Comparison of ENCODE assay signal across 20 cellular contexts in the genomic region with DNA sequence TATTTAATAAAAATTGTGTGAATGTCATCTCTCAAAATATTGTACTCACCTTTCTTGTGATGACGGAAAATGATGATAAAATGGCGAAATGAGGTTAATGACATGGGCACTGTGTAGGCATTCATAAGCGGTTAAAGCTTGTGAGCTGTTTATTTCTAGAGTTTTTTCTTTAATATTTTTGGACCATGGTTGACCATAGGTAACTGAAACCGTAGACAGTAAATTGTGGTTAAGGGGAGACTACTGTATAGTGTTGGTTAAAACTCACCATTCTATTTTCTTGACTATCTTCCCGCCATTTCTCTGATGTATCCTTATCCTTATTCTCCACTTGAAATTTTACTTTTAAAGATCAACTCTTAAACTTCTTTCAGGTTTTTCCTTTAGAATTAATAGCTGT.
"Had no signal": no experiment of that assay in that cellular context is flagged by ENCODE, and none has a peak within 500 bp of the region (broad histone marks: within the 10 kb centered on the region; RNA-seq: fewer than 3 reads in every experiment).

No MANE protein-coding gene starts in this region.

- H3K36me3 ChIP-seq: breast epithelium, transverse colon, uterus had no signal

- H3K27me3 Mint-ChIP-seq: activated T-helper 17 cell treated with anti-CD3 and anti-CD28 coated beads, Interleukin-2, amount 50 U/mL, for 72 hours; progenitor cell of endocrine pancreas; stimulated activated naive CD8-positive, alpha-beta T cell treated with anti-CD3 and anti-CD28 coated beads, Interleukin-15, Interleukin-2, amounts not matched to agents 100 ng/mL and 50 ng/mL, for 24 hours had no signal

- H3K27ac ChIP-seq: ascending aorta, breast epithelium, coronary artery, gastrocnemius medialis, left ventricle myocardium inferior, transverse colon, uterus, WERI-Rb-1 had no signal

- H3K4me1 ChIP-seq: breast epithelium, uterus had no signal

- ATAC-seq: esophagus mucosa, gastrocnemius medialis, heart left ventricle had no signal

- H3K4me1 Mint-ChIP-seq: neural crest cell had no signal

- H3K4me3 ChIP-seq: ascending aorta, breast epithelium, coronary artery, gastrocnemius medialis, heart left ventricle, left ventricle myocardium inferior, transverse colon, uterus had no signal

- H3K9me3 ChIP-seq: ascending aorta, breast epithelium, gastrocnemius medialis, heart left ventricle, left ventricle myocardium inferior, transverse colon, uterus had no signal

- H3K9me3 Mint-ChIP-seq: activated T-helper 17 cell treated with anti-CD3 and anti-CD28 coated beads, Interleukin-2, amount 50 U/mL, for 72 hours; neural crest cell; stimulated activated naive CD8-positive, alpha-beta T cell treated with anti-CD3 and anti-CD28 coated beads, Interleukin-15, Interleukin-2, amounts not matched to agents 100 ng/mL and 50 ng/mL, for 24 hours had no signal

- H3K4me3 Mint-ChIP-seq: activated T-helper 17 cell treated with anti-CD3 and anti-CD28 coated beads, Interleukin-2, amount 50 U/mL, for 72 hours; neural crest cell; stimulated activated naive CD8-positive, alpha-beta T cell treated with anti-CD3 and anti-CD28 coated beads, Interleukin-15, Interleukin-2, amounts not matched to agents 100 ng/mL and 50 ng/mL, for 24 hours had no signal

- DNase-seq: activated CD4-positive, alpha-beta T cell treated with anti-CD3 and anti-CD28 coated beads, Interleukin-2, amount 50 U/mL, for 48 hours; activated naive CD4-positive, alpha-beta T cell; gastrocnemius medialis; heart left ventricle; left ventricle myocardium inferior; stimulated activated CD4-positive, alpha-beta T cell treated with anti-CD3 and anti-CD28 coated beads, Interleukin-12 subunit alpha, Interleukin-12 subunit beta, amount 100 ng/mL, for 4 hours; stimulated activated CD4-positive, alpha-beta T cell treated with anti-CD3 and anti-CD28 coated beads, Interleukin-1b, Interleukin-23, amount 100 ng/mL, for 48 hours; stimulated activated CD8-positive, alpha-beta memory T cell treated with anti-CD3 and anti-CD28 coated beads, Interleukin-4, amount 100 ng/mL, for 48 hours; T-helper 2 cell; transverse colon; uterus; WERI-Rb-1 had no signal

- H3K27me3 ChIP-seq: ascending aorta, breast epithelium, gastrocnemius medialis, heart left ventricle, transverse colon, uterus had no signal
